In the genomic region with DNA sequence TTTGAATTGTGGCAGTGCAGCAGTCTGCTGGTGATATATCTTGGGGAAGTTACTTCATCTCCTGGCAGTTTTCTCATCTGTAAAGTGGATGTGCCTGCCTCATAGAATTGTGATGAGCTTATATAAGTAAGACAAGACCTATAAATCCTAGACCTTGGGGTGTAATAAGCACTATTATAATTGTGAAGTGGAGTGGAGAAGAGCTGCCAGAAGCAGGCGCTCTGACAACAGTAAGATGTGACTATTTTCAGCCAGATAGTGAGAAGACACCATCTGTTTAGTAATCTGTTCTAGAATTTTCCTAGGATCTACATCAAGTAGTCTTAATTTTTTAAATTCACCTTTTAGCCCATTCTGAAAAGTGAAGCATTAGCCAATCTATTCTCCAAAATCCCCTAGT, we compare ENCODE assay signal across 16 cellular contexts.
DNase-seq lines count a peak whose midpoint lies in the region; ATAC-seq, FAIRE-seq and TF ChIP-seq lines count a peak whose summit lies in the region.
"Had no signal": no experiment of that assay in that cellular context is flagged by ENCODE, and none has a peak within 500 bp of the region (broad histone marks: within the 10 kb centered on the region; RNA-seq: fewer than 3 reads in every experiment).

No MANE protein-coding gene starts in this region.

- no peak overlapping the region for H3K4me2 ChIP-seq in HepG2 (ENCODE audit: low read depth, low read length)
- H3K4me2 ChIP-seq: PC-9 had no signal

- H3K36me3 ChIP-seq in HepG2 (replicated peaks in 1 of 2; ENCODE audit: control insufficient read depth in 1 of 2, insufficient read depth in 2 of 2, low read length in 2 of 2) (no peaks in the 10 kb centered on the region), right lobe of liver (no peaks in the 10 kb centered on the region), heart left ventricle (no peaks in the 10 kb centered on the region), tibial artery (no peaks in the 10 kb centered on the region), lower lobe of right lung (no peaks in the 10 kb centered on the region)
- H3K36me3 ChIP-seq: breast epithelium had no signal

- no peak overlapping the region for H3K4me3 ChIP-seq in HepG2 (replicated peaks in 1 of 3; ENCODE audit: insufficient read depth in 1 of 3, low read depth in 2 of 3, low read length in 3 of 3)
- H3K4me3 ChIP-seq in right lobe of liver, result no peak overlapping the region
- no peak overlapping the region for H3K4me3 ChIP-seq in astrocyte of the spinal cord (ENCODE audit: low read depth, low read length)
- no peak overlapping the region for H3K4me3 ChIP-seq in heart left ventricle
- no peak overlapping the region for H3K4me3 ChIP-seq in tibial artery
- no peak overlapping the region for H3K4me3 ChIP-seq in lower lobe of right lung
- H3K4me3 ChIP-seq: breast epithelium, PC-9 had no signal

- no TSS peak for BruUV-seq in HepG2 (replicated peaks; lab: Mats Ljungman, UMichigan)

- POLR2A ChIA-PET in HepG2 (lab: Yijun Ruan, JAX), result interaction anchor here (1.0 kb wide), 1 partner anchor 11 kb away, joined by 3 read pairs; a partner anchor contains a TSS

- intact Hi-C loops in HepG2 (cut with micrococcal nuclease; ENCODE audit: unreplicated experiment) (loop anchor here (10.0 kb wide), 1 partner anchor 363 kb away; no protein-coding TSS in a partner anchor), right lobe of liver (cut with DNase I) (no loop called here), heart left ventricle (cut with DNase I) (loop anchor here in 5 of 10 donors (2.0 to 10.0 kb wide), 3 partner anchors 69 to 293 kb away; a partner anchor contains a TSS), tibial artery (cut with DNase I; ENCODE audit: low total_unique reads) (no loop called here), lower lobe of right lung (cut with DNase I) (no loop called here)

- no peaks in the 10 kb centered on the region for H4K20me1 ChIP-seq in HepG2 (ENCODE audit: insufficient read depth, low read length)

- DNase-seq in HepG2 (ENCODE audit: low spot score) (no peak), right lobe of liver (no peak), astrocyte of the spinal cord (ENCODE audit: low read depth, low spot score) (no peak), heart left ventricle (no peak), tibial artery (no peak), NK-92 (lab: John Stamatoyannopoulos, UW; ENCODE audit: unreplicated experiment) (no peak), NCI-H748 treated with DMSO at 0.1 percent for 48 hours (lab: John Stamatoyannopoulos, UW) (no peak), lower lobe of right lung (no peak)
- DNase-seq: activated CD4-positive, alpha-beta memory T cell treated with anti-CD3 and anti-CD28 coated beads for 36 hours; activated gamma-delta T cell; Kasumi-1; NCI-H2029 treated with DMSO at 0.1 percent for 48 hours; PC-9; stimulated activated CD4-positive, alpha-beta T cell treated with anti-CD3 and anti-CD28 coated beads, Interleukin-2, amount 100 ng/mL, for 24 hours had no signal

- H2AFZ ChIP-seq in HepG2 (ENCODE audit: low read length), result no peak overlapping the region
- H2AFZ ChIP-seq: PC-9 had no signal

- no peak for TF ChIP-seq RAD21 in HepG2 (CRISPR knock-in tag; IDR thresholded peaks at IDR 0.05)

- TF ChIP-seq EP300 in HepG2 (IDR thresholded peaks at IDR 0.05; ENCODE audit: low read depth in 2 of 2, low read length in 2 of 2), result no peak
- no peak for TF ChIP-seq EP300 in HepG2 (CRISPR knock-in tag; IDR thresholded peaks at IDR 0.05; ENCODE audit: borderline replicate concordance)

- WGBS in HepG2 (ENCODE audit: low lambda C conversion rate), result 57% methylated on average over 1 of the region's 1 CpG
- 83% methylated on average over 1 of the region's 1 CpG for WGBS in right lobe of liver (ENCODE audit: insufficient coverage, low coverage, low lambda C conversion rate, missing lambda C conversion rate)
- WGBS in heart left ventricle, 4 donors, result 42 to 57% (median 50%) methylated on average over 1 of the region's 1 CpG

- FAIRE-seq in HepG2 (lab: Jason Lieb, UNC), result no peak
- FAIRE-seq: GM12892 had no signal

- H3K9me3 ChIP-seq in HepG2 (ENCODE audit: low read length), result no peaks in the 10 kb centered on the region
- H3K9me3 ChIP-seq in right lobe of liver, result no peaks in the 10 kb centered on the region
- no peaks in the 10 kb centered on the region for H3K9me3 ChIP-seq in heart left ventricle
- no peaks in the 10 kb centered on the region for H3K9me3 ChIP-seq in tibial artery
- no peaks in the 10 kb centered on the region for H3K9me3 ChIP-seq in lower lobe of right lung
- H3K9me3 ChIP-seq: breast epithelium had no signal

- TF ChIP-seq CTCF in HepG2 (CRISPR knock-in tag; IDR thresholded peaks at IDR 0.05) (peak; percentile 32; the same call in 1 of the 2 replicates), right lobe of liver (IDR thresholded peaks at IDR 0.05) (no peak), astrocyte of the spinal cord (IDR thresholded peaks at IDR 0.05; ENCODE audit: low read depth, low read length) (peak; percentile 30), heart left ventricle (IDR thresholded peaks at IDR 0.05) (peak in 8 of 12 donors; percentile 21 to 63 (median 42)), tibial artery (IDR thresholded peaks at IDR 0.05) (no peak), lower lobe of right lung (IDR thresholded peaks at IDR 0.05) (no peak)

- no peaks in the 10 kb centered on the region for H3K79me2 ChIP-seq in HepG2 (ENCODE audit: insufficient read depth, low read length)

- H3K4me1 ChIP-seq in HepG2 (ENCODE audit: insufficient read depth, low read length), result no peaks in the 10 kb centered on the region
- no peaks in the 10 kb centered on the region for H3K4me1 ChIP-seq in right lobe of liver
- peaks cover 0 to 34% (median 10%) of the 10 kb centered on the region in 12 donors for H3K4me1 ChIP-seq in heart left ventricle
- H3K4me1 ChIP-seq in tibial artery, result peaks cover 0 to 2% (median under 1%) of the 10 kb centered on the region in 4 donors
- peaks cover 5% of the 10 kb centered on the region for H3K4me1 ChIP-seq in lower lobe of right lung
- H3K4me1 ChIP-seq: breast epithelium had no signal

- ATAC-seq in HepG2 (no peak; the same call in 2 of the 3 replicates), right lobe of liver (no peak), heart left ventricle (peak; percentile 47 to 75 (median 68)), lower lobe of right lung (no peak)

- H3K27ac ChIP-seq in HepG2 (ENCODE audit: extremely low read length, insufficient read depth, low read length) (no peak overlapping the region), right lobe of liver (no peak overlapping the region), heart left ventricle (peak overlapping the region in 2 of 12 donors; percentile 20 to 26), tibial artery (no peak overlapping the region), lower lobe of right lung (no peak overlapping the region)
- H3K27ac ChIP-seq: breast epithelium, PC-9 had no signal

- H3K9ac ChIP-seq in HepG2 (ENCODE audit: insufficient read depth, low read depth, low read length), result no peak overlapping the region

- TF ChIP-seq POLR2A in HepG2 (IDR thresholded peaks at IDR 0.05; ENCODE audit: insufficient read depth in 1 of 2, low read depth in 2 of 2, low read length in 2 of 2) (no peak), right lobe of liver (IDR thresholded peaks at IDR 0.05) (no peak), heart left ventricle (IDR thresholded peaks at IDR 0.05) (no peak)

- H3K27me3 ChIP-seq in HepG2 (ENCODE audit: control insufficient read depth in 1 of 2, insufficient read depth in 2 of 2, low read length in 2 of 2) (peaks cover 0 to 5% of the 10 kb centered on the region in 2 experiments; a peak in 2 of 5 replicates), right lobe of liver (no peaks in the 10 kb centered on the region), heart left ventricle (no peaks in the 10 kb centered on the region), tibial artery (no peaks in the 10 kb centered on the region), lower lobe of right lung (ENCODE audit: low read depth) (no peaks in the 10 kb centered on the region)
- H3K27me3 ChIP-seq: breast epithelium had no signal

- CTCF ChIA-PET in HepG2 (lab: Yijun Ruan, JAX; ENCODE audit: low intra/inter-chr PET ratio, low total read pairs), result no interaction called here

- in situ Hi-C loops in HepG2 (cut with HindIII; ENCODE audit: extremely low pct_ligation_motif_present, low pct_unique_long_range_greater_than_20kb) (no loop called here), astrocyte of the spinal cord (cut with HindIII; ENCODE audit: low sequenced_read_pairs) (no loop called here)

TF ChIP-seq in HepG2, 621 proteins besides CTCF, POLR2A, EP300 and RAD21:
- TF ChIP-seq CHD2 (IDR thresholded peaks at IDR 0.05; ENCODE audit: low read depth, low read length), result no peak
- TF ChIP-seq ZNF460 (CRISPR knock-in tag; IDR thresholded peaks at IDR 0.05; ENCODE audit: borderline replicate concordance), result no peak
- no peak for TF ChIP-seq ZNF510 (CRISPR knock-in tag; IDR thresholded peaks at IDR 0.05; ENCODE audit: low read depth)
- no peak for TF ChIP-seq ZNF333 (CRISPR knock-in tag; IDR thresholded peaks at IDR 0.05; ENCODE audit: borderline replicate concordance)
- peak; percentile 56 for TF ChIP-seq STAG1 (CRISPR knock-in tag; IDR thresholded peaks at IDR 0.05)
- TF ChIP-seq, protein P1, sequence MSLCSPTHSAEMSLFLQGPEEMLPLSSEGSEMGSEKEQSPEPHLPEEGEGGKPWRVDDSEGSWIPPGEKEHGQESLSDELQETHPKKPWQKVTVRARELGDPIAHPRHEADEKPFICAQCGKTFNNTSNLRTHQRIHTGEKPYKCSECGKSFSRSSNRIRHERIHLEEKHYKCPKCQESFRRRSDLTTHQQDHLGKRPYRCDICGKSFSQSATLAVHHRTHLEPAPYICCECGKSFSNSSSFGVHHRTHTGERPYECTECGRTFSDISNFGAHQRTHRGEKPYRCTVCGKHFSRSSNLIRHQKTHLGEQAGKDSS (CRISPR knock-in tag; IDR thresholded peaks at IDR 0.05; ENCODE audit: borderline replicate concordance, low read depth), result no peak

Comparison
In these comparisons a context has a peak if more than half of its experiments do, and no peak if none do; other contexts are left out.
1. CTCF ChIP-seq: peak in HepG2 (single experiment), astrocyte of the spinal cord (single experiment) and heart left ventricle (8 of 12); none in right lobe of liver (0 of 4), tibial artery (0 of 2) and lower lobe of right lung (single experiment).
2. ATAC-seq: peak in heart left ventricle (4 of 4); none in HepG2 (single experiment), right lobe of liver (0 of 4) and lower lobe of right lung (0 of 2).